1 cellular context compared by ENCODE assay signal in genomic region chr14:24296341-24297157, GRCh38.
A peak's percentile ranks its signal among the peaks of the same experiment; 100 is the strongest.
TF ChIP-seq lines count a peak whose summit lies in the region.

No MANE protein-coding gene starts in this region.

TF ChIP-seq in HepG2, 621 proteins besides CTCF, POLR2A, EP300 and RAD21 (continued from another document and continues in another):
- TF ChIP-seq, protein P1, sequence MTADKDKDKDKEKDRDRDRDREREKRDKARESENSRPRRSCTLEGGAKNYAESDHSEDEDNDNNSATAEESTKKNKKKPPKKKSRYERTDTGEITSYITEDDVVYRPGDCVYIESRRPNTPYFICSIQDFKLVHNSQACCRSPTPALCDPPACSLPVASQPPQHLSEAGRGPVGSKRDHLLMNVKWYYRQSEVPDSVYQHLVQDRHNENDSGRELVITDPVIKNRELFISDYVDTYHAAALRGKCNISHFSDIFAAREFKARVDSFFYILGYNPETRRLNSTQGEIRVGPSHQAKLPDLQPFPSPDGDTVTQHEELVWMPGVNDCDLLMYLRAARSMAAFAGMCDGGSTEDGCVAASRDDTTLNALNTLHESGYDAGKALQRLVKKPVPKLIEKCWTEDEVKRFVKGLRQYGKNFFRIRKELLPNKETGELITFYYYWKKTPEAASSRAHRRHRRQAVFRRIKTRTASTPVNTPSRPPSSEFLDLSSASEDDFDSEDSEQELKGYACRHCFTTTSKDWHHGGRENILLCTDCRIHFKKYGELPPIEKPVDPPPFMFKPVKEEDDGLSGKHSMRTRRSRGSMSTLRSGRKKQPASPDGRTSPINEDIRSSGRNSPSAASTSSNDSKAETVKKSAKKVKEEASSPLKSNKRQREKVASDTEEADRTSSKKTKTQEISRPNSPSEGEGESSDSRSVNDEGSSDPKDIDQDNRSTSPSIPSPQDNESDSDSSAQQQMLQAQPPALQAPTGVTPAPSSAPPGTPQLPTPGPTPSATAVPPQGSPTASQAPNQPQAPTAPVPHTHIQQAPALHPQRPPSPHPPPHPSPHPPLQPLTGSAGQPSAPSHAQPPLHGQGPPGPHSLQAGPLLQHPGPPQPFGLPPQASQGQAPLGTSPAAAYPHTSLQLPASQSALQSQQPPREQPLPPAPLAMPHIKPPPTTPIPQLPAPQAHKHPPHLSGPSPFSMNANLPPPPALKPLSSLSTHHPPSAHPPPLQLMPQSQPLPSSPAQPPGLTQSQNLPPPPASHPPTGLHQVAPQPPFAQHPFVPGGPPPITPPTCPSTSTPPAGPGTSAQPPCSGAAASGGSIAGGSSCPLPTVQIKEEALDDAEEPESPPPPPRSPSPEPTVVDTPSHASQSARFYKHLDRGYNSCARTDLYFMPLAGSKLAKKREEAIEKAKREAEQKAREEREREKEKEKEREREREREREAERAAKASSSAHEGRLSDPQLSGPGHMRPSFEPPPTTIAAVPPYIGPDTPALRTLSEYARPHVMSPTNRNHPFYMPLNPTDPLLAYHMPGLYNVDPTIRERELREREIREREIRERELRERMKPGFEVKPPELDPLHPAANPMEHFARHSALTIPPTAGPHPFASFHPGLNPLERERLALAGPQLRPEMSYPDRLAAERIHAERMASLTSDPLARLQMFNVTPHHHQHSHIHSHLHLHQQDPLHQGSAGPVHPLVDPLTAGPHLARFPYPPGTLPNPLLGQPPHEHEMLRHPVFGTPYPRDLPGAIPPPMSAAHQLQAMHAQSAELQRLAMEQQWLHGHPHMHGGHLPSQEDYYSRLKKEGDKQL (CRISPR knock-in tag; IDR thresholded peaks at IDR 0.05; ENCODE audit: low read depth): no peak
- TF ChIP-seq ZKSCAN1 (IDR thresholded peaks at IDR 0.05; ENCODE audit: low read length) (no peak), ELF3 (CRISPR knock-in tag; IDR thresholded peaks at IDR 0.05) (peak; percentile 66; the same call in 1 of the 2 replicates), HDAC1 (CRISPR knock-in tag; IDR thresholded peaks at IDR 0.05) (no peak; the same call in 1 of the 2 replicates), DPF2 (CRISPR knock-in tag; IDR thresholded peaks at IDR 0.05; ENCODE audit: borderline replicate concordance, low read depth) (no peak; the same call in 1 of the 2 replicates), PHF8 (CRISPR knock-in tag; IDR thresholded peaks at IDR 0.05) (0 out of 2 replicates have a peak, but pooled peaks have one; percentile 26), IRF2 (CRISPR knock-in tag; IDR thresholded peaks at IDR 0.05) (0 out of 2 replicates have a peak, but pooled peaks have one; percentile 52), CHD2 (IDR thresholded peaks at IDR 0.05; ENCODE audit: low read depth, low read length) (no peak), SMAD1 (CRISPR knock-in tag; IDR thresholded peaks at IDR 0.05; ENCODE audit: borderline replicate concordance, low read depth) (no peak), ZNF496 (CRISPR knock-in tag; IDR thresholded peaks at IDR 0.05; ENCODE audit: insufficient replicate concordance) (no peak), ZNF557 (CRISPR knock-in tag; IDR thresholded peaks at IDR 0.05) (no peak), REXO4 (CRISPR knock-in tag; IDR thresholded peaks at IDR 0.05; ENCODE audit: borderline replicate concordance) (no peak), HOXD1 (CRISPR knock-in tag; IDR thresholded peaks at IDR 0.05) (no peak), ZBTB21 (CRISPR knock-in tag; IDR thresholded peaks at IDR 0.05) (peak; percentile 37; the same call in 1 of the 2 replicates), SSRP1 (CRISPR knock-in tag; IDR thresholded peaks at IDR 0.05) (peak; percentile 73; the same call in 1 of the 2 replicates), GLI4 (CRISPR knock-in tag; IDR thresholded peaks at IDR 0.05; ENCODE audit: borderline replicate concordance) (no peak), ZNF839 (CRISPR knock-in tag; IDR thresholded peaks at IDR 0.05; ENCODE audit: borderline replicate concordance) (peak; percentile 33; the same call in 1 of the 2 replicates), ZNF713 (CRISPR knock-in tag; IDR thresholded peaks at IDR 0.05) (no peak), KDM4B (CRISPR knock-in tag; IDR thresholded peaks at IDR 0.05) (peak; percentile 62), GATA4 (IDR thresholded peaks at IDR 0.05; ENCODE audit: borderline replicate concordance, low read depth) (no peak), SOX6 (IDR thresholded peaks at IDR 0.05) (no peak), SOX6 (CRISPR knock-in tag; IDR thresholded peaks at IDR 0.05) (no peak), GTF2F1 (IDR thresholded peaks at IDR 0.05; ENCODE audit: low read length) (no peak), ZNF329 (CRISPR knock-in tag; IDR thresholded peaks at IDR 0.05; ENCODE audit: low read depth) (no peak), MBNL3 (CRISPR knock-in tag; conservative IDR thresholded peaks at IDR 0.05) (no peak)
- TF ChIP-seq, protein P2, sequence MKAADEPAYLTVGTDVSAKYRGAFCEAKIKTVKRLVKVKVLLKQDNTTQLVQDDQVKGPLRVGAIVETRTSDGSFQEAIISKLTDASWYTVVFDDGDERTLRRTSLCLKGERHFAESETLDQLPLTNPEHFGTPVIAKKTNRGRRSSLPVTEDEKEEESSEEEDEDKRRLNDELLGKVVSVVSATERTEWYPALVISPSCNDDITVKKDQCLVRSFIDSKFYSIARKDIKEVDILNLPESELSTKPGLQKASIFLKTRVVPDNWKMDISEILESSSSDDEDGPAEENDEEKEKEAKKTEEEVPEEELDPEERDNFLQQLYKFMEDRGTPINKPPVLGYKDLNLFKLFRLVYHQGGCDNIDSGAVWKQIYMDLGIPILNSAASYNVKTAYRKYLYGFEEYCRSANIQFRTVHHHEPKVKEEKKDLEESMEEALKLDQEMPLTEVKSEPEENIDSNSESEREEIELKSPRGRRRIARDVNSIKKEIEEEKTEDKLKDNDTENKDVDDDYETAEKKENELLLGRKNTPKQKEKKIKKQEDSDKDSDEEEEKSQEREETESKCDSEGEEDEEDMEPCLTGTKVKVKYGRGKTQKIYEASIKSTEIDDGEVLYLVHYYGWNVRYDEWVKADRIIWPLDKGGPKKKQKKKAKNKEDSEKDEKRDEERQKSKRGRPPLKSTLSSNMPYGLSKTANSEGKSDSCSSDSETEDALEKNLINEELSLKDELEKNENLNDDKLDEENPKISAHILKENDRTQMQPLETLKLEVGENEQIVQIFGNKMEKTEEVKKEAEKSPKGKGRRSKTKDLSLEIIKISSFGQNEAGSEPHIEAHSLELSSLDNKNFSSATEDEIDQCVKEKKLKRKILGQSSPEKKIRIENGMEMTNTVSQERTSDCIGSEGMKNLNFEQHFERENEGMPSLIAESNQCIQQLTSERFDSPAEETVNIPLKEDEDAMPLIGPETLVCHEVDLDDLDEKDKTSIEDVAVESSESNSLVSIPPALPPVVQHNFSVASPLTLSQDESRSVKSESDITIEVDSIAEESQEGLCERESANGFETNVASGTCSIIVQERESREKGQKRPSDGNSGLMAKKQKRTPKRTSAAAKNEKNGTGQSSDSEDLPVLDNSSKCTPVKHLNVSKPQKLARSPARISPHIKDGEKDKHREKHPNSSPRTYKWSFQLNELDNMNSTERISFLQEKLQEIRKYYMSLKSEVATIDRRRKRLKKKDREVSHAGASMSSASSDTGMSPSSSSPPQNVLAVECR (CRISPR knock-in tag; IDR thresholded peaks at IDR 0.05; ENCODE audit: borderline replicate concordance): no peak; the same call in none of the 2 replicates
- TF ChIP-seq, protein P3, sequence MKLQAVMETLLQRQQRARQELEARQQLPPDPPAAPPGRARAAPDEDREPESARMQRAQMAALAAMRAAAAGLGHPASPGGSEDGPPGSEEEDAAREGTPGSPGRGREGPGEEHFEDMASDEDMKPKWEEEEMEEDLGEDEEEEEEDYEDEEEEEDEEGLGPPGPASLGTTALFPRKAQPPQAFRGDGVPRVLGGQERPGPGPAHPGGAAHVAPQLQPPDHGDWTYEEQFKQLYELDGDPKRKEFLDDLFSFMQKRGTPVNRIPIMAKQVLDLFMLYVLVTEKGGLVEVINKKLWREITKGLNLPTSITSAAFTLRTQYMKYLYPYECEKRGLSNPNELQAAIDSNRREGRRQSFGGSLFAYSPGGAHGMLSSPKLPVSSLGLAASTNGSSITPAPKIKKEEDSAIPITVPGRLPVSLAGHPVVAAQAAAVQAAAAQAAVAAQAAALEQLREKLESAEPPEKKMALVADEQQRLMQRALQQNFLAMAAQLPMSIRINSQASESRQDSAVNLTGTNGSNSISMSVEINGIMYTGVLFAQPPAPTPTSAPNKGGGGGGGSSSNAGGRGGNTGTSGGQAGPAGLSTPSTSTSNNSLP (IDR thresholded peaks at IDR 0.05; ENCODE audit: low read depth, low read length): peak; percentile 56; the same call in 1 of the 2 replicates
- TF ChIP-seq, protein P4, sequence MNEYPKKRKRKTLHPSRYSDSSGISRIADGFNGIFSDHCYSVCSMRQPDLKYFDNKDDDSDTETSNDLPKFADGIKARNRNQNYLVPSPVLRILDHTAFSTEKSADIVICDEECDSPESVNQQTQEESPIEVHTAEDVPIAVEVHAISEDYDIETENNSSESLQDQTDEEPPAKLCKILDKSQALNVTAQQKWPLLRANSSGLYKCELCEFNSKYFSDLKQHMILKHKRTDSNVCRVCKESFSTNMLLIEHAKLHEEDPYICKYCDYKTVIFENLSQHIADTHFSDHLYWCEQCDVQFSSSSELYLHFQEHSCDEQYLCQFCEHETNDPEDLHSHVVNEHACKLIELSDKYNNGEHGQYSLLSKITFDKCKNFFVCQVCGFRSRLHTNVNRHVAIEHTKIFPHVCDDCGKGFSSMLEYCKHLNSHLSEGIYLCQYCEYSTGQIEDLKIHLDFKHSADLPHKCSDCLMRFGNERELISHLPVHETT (CRISPR knock-in tag; conservative IDR thresholded peaks at IDR 0.05): no peak
- TF ChIP-seq, protein P5, sequence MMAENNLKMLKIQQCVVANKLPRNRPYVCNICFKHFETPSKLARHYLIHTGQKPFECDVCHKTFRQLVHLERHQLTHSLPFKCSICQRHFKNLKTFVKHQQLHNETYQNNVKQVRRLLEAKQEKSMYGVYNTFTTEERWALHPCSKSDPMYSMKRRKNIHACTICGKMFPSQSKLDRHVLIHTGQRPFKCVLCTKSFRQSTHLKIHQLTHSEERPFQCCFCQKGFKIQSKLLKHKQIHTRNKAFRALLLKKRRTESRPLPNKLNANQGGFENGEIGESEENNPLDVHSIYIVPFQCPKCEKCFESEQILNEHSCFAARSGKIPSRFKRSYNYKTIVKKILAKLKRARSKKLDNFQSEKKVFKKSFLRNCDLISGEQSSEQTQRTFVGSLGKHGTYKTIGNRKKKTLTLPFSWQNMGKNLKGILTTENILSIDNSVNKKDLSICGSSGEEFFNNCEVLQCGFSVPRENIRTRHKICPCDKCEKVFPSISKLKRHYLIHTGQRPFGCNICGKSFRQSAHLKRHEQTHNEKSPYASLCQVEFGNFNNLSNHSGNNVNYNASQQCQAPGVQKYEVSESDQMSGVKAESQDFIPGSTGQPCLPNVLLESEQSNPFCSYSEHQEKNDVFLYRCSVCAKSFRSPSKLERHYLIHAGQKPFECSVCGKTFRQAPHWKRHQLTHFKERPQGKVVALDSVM (CRISPR knock-in tag; IDR thresholded peaks at IDR 0.05): no peak
- TF ChIP-seq, protein P6, sequence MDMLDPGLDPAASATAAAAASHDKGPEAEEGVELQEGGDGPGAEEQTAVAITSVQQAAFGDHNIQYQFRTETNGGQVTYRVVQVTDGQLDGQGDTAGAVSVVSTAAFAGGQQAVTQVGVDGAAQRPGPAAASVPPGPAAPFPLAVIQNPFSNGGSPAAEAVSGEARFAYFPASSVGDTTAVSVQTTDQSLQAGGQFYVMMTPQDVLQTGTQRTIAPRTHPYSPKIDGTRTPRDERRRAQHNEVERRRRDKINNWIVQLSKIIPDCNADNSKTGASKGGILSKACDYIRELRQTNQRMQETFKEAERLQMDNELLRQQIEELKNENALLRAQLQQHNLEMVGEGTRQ (IDR thresholded peaks at IDR 0.05; ENCODE audit: low read depth, low read length): 0 out of 2 replicates have a peak, but pooled peaks have one; percentile 1
- TF ChIP-seq, protein P6 (CRISPR knock-in tag; IDR thresholded peaks at IDR 0.05; ENCODE audit: borderline replicate concordance): no peak
- TF ChIP-seq, protein P7, sequence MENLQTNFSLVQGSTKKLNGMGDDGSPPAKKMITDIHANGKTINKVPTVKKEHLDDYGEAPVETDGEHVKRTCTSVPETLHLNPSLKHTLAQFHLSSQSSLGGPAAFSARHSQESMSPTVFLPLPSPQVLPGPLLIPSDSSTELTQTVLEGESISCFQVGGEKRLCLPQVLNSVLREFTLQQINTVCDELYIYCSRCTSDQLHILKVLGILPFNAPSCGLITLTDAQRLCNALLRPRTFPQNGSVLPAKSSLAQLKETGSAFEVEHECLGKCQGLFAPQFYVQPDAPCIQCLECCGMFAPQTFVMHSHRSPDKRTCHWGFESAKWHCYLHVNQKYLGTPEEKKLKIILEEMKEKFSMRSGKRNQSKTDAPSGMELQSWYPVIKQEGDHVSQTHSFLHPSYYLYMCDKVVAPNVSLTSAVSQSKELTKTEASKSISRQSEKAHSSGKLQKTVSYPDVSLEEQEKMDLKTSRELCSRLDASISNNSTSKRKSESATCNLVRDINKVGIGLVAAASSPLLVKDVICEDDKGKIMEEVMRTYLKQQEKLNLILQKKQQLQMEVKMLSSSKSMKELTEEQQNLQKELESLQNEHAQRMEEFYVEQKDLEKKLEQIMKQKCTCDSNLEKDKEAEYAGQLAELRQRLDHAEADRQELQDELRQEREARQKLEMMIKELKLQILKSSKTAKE (CRISPR knock-in tag; IDR thresholded peaks at IDR 0.05; ENCODE audit: borderline replicate concordance): no peak
- TF ChIP-seq, protein P8, sequence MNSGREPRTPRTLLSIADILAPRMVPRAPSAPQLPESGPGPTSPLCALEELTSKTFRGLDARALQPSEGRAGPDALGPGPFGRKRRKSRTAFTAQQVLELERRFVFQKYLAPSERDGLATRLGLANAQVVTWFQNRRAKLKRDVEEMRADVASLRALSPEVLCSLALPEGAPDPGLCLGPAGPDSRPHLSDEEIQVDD (CRISPR knock-in tag; IDR thresholded peaks at IDR 0.05; ENCODE audit: borderline replicate concordance): no peak
- TF ChIP-seq, protein P9, sequence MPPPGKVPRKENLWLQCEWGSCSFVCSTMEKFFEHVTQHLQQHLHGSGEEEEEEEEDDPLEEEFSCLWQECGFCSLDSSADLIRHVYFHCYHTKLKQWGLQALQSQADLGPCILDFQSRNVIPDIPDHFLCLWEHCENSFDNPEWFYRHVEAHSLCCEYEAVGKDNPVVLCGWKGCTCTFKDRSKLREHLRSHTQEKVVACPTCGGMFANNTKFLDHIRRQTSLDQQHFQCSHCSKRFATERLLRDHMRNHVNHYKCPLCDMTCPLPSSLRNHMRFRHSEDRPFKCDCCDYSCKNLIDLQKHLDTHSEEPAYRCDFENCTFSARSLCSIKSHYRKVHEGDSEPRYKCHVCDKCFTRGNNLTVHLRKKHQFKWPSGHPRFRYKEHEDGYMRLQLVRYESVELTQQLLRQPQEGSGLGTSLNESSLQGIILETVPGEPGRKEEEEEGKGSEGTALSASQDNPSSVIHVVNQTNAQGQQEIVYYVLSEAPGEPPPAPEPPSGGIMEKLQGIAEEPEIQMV (CRISPR knock-in tag; IDR thresholded peaks at IDR 0.05; ENCODE audit: low read depth): no peak
